1 cellular context compared by ENCODE assay signal in genomic region chr13:50650478-50650877, GRCh38.
TF ChIP-seq lines count a peak whose summit lies in the region.

No MANE protein-coding gene starts in this region.

TF ChIP-seq in GM12878, 131 proteins besides CTCF, POLR2A, EP300 and RAD21 (continued from another document):
- TF ChIP-seq JUNB (IDR thresholded peaks at IDR 0.05) (no peak), ZBTB4 (CRISPR knock-in tag; IDR thresholded peaks at IDR 0.05) (no peak), ESRRA (IDR thresholded peaks at IDR 0.05; ENCODE audit: low read length) (no peak), MEF2B (IDR thresholded peaks at IDR 0.05; ENCODE audit: partially characterized antibody, poor library complexity, severe bottlenecking) (no peak), MTA2 (IDR thresholded peaks at IDR 0.05; ENCODE audit: low read depth) (peak; percentile 26; the same call in 1 of the 2 replicates), TCF12 (IDR thresholded peaks at IDR 0.05; ENCODE audit: low read depth, low read length) (no peak), IKZF2 (IDR thresholded peaks at IDR 0.05) (no peak), BHLHE40 (IDR thresholded peaks at IDR 0.05; ENCODE audit: borderline replicate concordance in 1 of 2, low read depth in 2 of 2, low read length in 1 of 2) (peak in 1 of 2 experiments; percentile 16; a peak in 1 of 4 replicates), IRF4 (IDR thresholded peaks at IDR 0.05; ENCODE audit: low read depth, low read length) (no peak), PKNOX1 (IDR thresholded peaks at IDR 0.05) (peak; percentile 30; the same call in 1 of the 2 replicates), LARP7 (IDR thresholded peaks at IDR 0.05) (no peak), ZBTB11 (CRISPR knock-in tag; IDR thresholded peaks at IDR 0.05) (no peak), PRDM15 (CRISPR knock-in tag; IDR thresholded peaks at IDR 0.05) (no peak), ATF3 (IDR thresholded peaks at IDR 0.05; ENCODE audit: borderline replicate concordance, extremely low read depth, low read depth, low read length) (no peak), CREB1 (IDR thresholded peaks at IDR 0.05; ENCODE audit: low read depth) (no peak), ZSCAN29 (IDR thresholded peaks at IDR 0.05) (no peak)
